ENCODE assay signal across 8 cellular contexts in genomic region chr2:24075915-24076848, GRCh38.
DNase-seq lines count a peak whose midpoint lies in the region; ATAC-seq and FAIRE-seq lines count a peak whose summit lies in the region.

Gene SF3B6 (minus strand): TSS chr2:24076326. CDS start chr2:24076229, 97 bp downstream.

- H3K4me1 Mint-ChIP-seq in effector memory CD8-positive, alpha-beta T cell (ENCODE audit: low read depth in 2 of 2) = peaks cover 15 to 36% of the 10 kb centered on the region in 2 donors

- peak within 1 kb of the TSS; percentile 93 to 95 for H3K4me3 Mint-ChIP-seq in effector memory CD8-positive, alpha-beta T cell

- no peaks in the 10 kb centered on the region for H3K9me3 Mint-ChIP-seq in effector memory CD8-positive, alpha-beta T cell

- ATAC-seq in GM21367 (IDR thresholded peaks at IDR 0.05; ENCODE audit: unreplicated experiment) = peak; percentile 92
- ATAC-seq in effector memory CD8-positive, alpha-beta T cell (replicated peaks) = peak; percentile 83

- H3K27me3 Mint-ChIP-seq in effector memory CD8-positive, alpha-beta T cell = no peaks in the 10 kb centered on the region

- peak within 1 kb of the TSS; percentile 97 for H3K27ac Mint-ChIP-seq in effector memory CD8-positive, alpha-beta T cell

- peak; percentile 94 for DNase-seq in COLO829 (ENCODE audit: low spot score)
- DNase-seq in HTR-8/SVneo (ENCODE audit: insufficient read length, low spot score) = peak; percentile 96
- peak; percentile 99 for DNase-seq in NOMO-1 treated with dmso at 0.1 percent for 144 hours (lab: John Stamatoyannopoulos, UW; ENCODE audit: unreplicated experiment)
- peak; percentile 95 to 98 (median 96) for DNase-seq in activated CD8-positive, alpha-beta memory T cell treated with anti-CD3 and anti-CD28 coated beads for 48 hours (ENCODE audit: low read depth in 2 of 3, low spot score in 2 of 3)
- peak; percentile 98 to 100 (median 99) for DNase-seq in effector memory CD8-positive, alpha-beta T cell
- DNase-seq in medulla oblongata (ENCODE audit: extremely low spot score) = peak; percentile 98
- DNase-seq in stimulated activated CD8-positive, alpha-beta memory T cell treated with anti-CD3 and anti-CD28 coated beads, Interleukin-12 subunit alpha, Interleukin-12 subunit beta, amount 100 ng/mL, for 1 hour (ENCODE audit: low read depth) = peak; percentile 99

- FAIRE-seq in HTR-8/SVneo (lab: Jason Lieb, UNC) = peak; percentile 92

- H3K36me3 Mint-ChIP-seq in effector memory CD8-positive, alpha-beta T cell (ENCODE audit: insufficient read depth) = peaks cover 9% of the 10 kb centered on the region

Comparison
In these comparisons a context has a peak if more than half of its experiments do, and no peak if none do; other contexts are left out.
1. Peak in every context shown above with its lines: DNase-seq and ATAC-seq.